ENCODE assay signal across 14 cellular contexts in genomic region chr12:120678572-120678971, GRCh38. TPM values are rescaled to one million over a fixed set of nuclear protein-coding genes. Genes with fewer than 3 reads are reported as not detected.
DNase-seq lines count a peak whose midpoint lies in the region; ATAC-seq, FAIRE-seq and TF ChIP-seq lines count a peak whose summit lies in the region.
"Had no signal": no experiment of that assay in that cellular context is flagged by ENCODE, and none has a peak within 500 bp of the region (broad histone marks: within the 10 kb centered on the region; RNA-seq: fewer than 3 reads in every experiment).

No MANE protein-coding gene starts in this region.

- H3K4me1 Mint-ChIP-seq in glutamatergic neuron (ENCODE audit: low read depth, unreplicated experiment): no peaks in the 10 kb centered on the region

- no peak overlapping the region for H3K4me3 Mint-ChIP-seq in glutamatergic neuron (ENCODE audit: unreplicated experiment)
- H3K4me3 Mint-ChIP-seq: dendritic cell treated with granulocyte-macrophage colony-stimulating factor and Interleukin-4, amounts not matched to agents 40 ng/mL and 50 ng/mL, for 4 days had no signal

- H3K4me2 ChIP-seq in OCI-LY7 (ENCODE audit: low read length): peak overlapping the region; percentile 56
- no peak overlapping the region for H3K4me2 ChIP-seq in PC-9

- peaks cover 2% of the 10 kb centered on the region for H3K27me3 Mint-ChIP-seq in glutamatergic neuron (ENCODE audit: unreplicated experiment)
- H3K27me3 Mint-ChIP-seq: dendritic cell treated with granulocyte-macrophage colony-stimulating factor and Interleukin-4, amounts not matched to agents 40 ng/mL and 50 ng/mL, for 4 days had no signal

- peak overlapping the region; percentile 66 for H3K27ac ChIP-seq in OCI-LY7 (ENCODE audit: low read depth, low read length, poor library complexity, severe bottlenecking)
- H3K27ac ChIP-seq in kidney (ENCODE audit: low read depth in 2 of 2, low read length in 2 of 2): no peak overlapping the region
- H3K27ac ChIP-seq in PC-9: no peak overlapping the region
- H3K27ac ChIP-seq in small intestine (ENCODE audit: low read depth in 1 of 2, low read length in 1 of 2): peak overlapping the region in 1 of 2 donors; percentile 85
- H3K27ac ChIP-seq: tibial artery had no signal

- no TSS peak for BruUV-seq in OCI-LY7 (replicated peaks; lab: Mats Ljungman, UMichigan)
- no TSS peak for BruUV-seq in PC-9 (replicated peaks; lab: Mats Ljungman, UMichigan)

- TF ChIP-seq CTCF in OCI-LY7 (conservative IDR thresholded peaks at IDR 0.05; ENCODE audit: low read length) (no peak), kidney (IDR thresholded peaks at IDR 0.05; ENCODE audit: borderline replicate concordance, extremely low read depth, insufficient read depth) (no peak), PC-9 (conservative IDR thresholded peaks at IDR 0.05) (no peak), glutamatergic neuron (IDR thresholded peaks at IDR 0.05; ENCODE audit: partially characterized antibody, unreplicated experiment) (no peak)

- H3K4me1 ChIP-seq in OCI-LY7 (ENCODE audit: insufficient read depth, low read length, poor library complexity, severe bottlenecking) (peaks cover 62% of the 10 kb centered on the region), kidney (ENCODE audit: control insufficient read depth in 1 of 2, insufficient read depth in 1 of 2, low read depth in 1 of 2, low read length in 2 of 2) (no peaks in the 10 kb centered on the region), PC-9 (replicated peaks; ENCODE audit: insufficient read depth) (peaks cover 10% of the 10 kb centered on the region; the same call in 1 of the 2 replicates), small intestine (ENCODE audit: control insufficient read depth in 2 of 2, insufficient read depth in 1 of 2, low read depth in 1 of 2, low read length in 1 of 2) (no peaks in the 10 kb centered on the region)
- H3K4me1 ChIP-seq: tibial artery had no signal

- no peak for FAIRE-seq in kidney (lab: Jason Lieb, UNC)
- FAIRE-seq in small intestine (lab: Jason Lieb, UNC): no peak

- H2AFZ ChIP-seq in OCI-LY7 (ENCODE audit: low read length) (peak overlapping the region; percentile 45; the same call in 1 of the 2 replicates), PC-9 (no peak overlapping the region)

- no peaks in the 10 kb centered on the region for H3K36me3 Mint-ChIP-seq in glutamatergic neuron (ENCODE audit: unreplicated experiment)

- no peak overlapping the region for H3K9ac ChIP-seq in kidney (ENCODE audit: low read length in 2 of 2)

- POLR2A ChIA-PET in OCI-LY7 (lab: Charles Lee) (interaction anchor here (0.7 to 1.5 kb wide), 4 partner anchors 9 to 691 kb away, joined by 3 to 11 read pairs (median 6); no protein-coding TSS in a partner anchor), PC-9 (lab: Charles Lee; ENCODE audit: unreplicated experiment) (no interaction called here)

- H3K4me3 ChIP-seq in OCI-LY7 (ENCODE audit: low read depth, low read length, poor library complexity, severe bottlenecking) (no peak overlapping the region), kidney (ENCODE audit: low read length in 2 of 2) (no peak overlapping the region), PC-9 (no peak overlapping the region), small intestine (ENCODE audit: low read depth in 1 of 2, low read length in 2 of 2) (no peak overlapping the region)
- H3K4me3 ChIP-seq: lung, tibial artery had no signal

- intact Hi-C loops in OCI-LY7 (cut with micrococcal nuclease; ENCODE audit: unreplicated experiment): no loop called here
- intact Hi-C loops in kidney (cut with DNase I): no loop called here
- intact Hi-C loops in PC-9 (cut with micrococcal nuclease; ENCODE audit: unreplicated experiment): no loop called here

- CTCF ChIA-PET in OCI-LY7 (lab: Charles Lee; ENCODE audit: unreplicated experiment) (interaction anchor here (0.8 to 1.5 kb wide), 2 partner anchors 13 to 29 kb away, joined by 3 to 4 read pairs; no protein-coding TSS in a partner anchor), PC-9 (lab: Charles Lee) (interaction anchor here (0.6 kb wide), 1 partner anchor 44 kb away, joined by 3 read pairs; no protein-coding TSS in a partner anchor)

- H3K36me3 ChIP-seq in OCI-LY7 (ENCODE audit: insufficient read depth, low read length) (no peaks in the 10 kb centered on the region), kidney (ENCODE audit: control insufficient read depth in 1 of 2, insufficient read depth in 2 of 2, low read length in 2 of 2) (no peaks in the 10 kb centered on the region), PC-9 (ENCODE audit: low read depth) (no peaks in the 10 kb centered on the region), small intestine (ENCODE audit: control insufficient read depth in 2 of 2, insufficient read depth in 2 of 2, low read length in 2 of 2) (no peaks in the 10 kb centered on the region)
- H3K36me3 ChIP-seq: tibial artery had no signal

- 49 to 58% (median 57%) methylated on average over 8 of the region's 8 CpGs for WGBS in small intestine, 3 donors

- no peaks in the 10 kb centered on the region for H3K9me3 ChIP-seq in OCI-LY7 (ENCODE audit: low read length)
- H3K9me3 ChIP-seq in kidney (ENCODE audit: control insufficient read depth in 1 of 2, low read length in 2 of 2): no peaks in the 10 kb centered on the region
- no peaks in the 10 kb centered on the region for H3K9me3 ChIP-seq in PC-9 (ENCODE audit: insufficient read depth, low read depth)
- no peaks in the 10 kb centered on the region for H3K9me3 ChIP-seq in small intestine (ENCODE audit: control insufficient read depth, low read depth)
- H3K9me3 ChIP-seq: tibial artery had no signal

- H3K9me2 ChIP-seq in OCI-LY7 (ENCODE audit: insufficient read depth, low read length): no peaks in the 10 kb centered on the region
- no peaks in the 10 kb centered on the region for H3K9me2 ChIP-seq in PC-9 (ENCODE audit: insufficient read depth)

- H3F3A ChIP-seq in PC-9 (ENCODE audit: insufficient read depth, low read depth): peaks cover 5% of the 10 kb centered on the region; the same call in 1 of the 2 replicates

- H3K27me3 ChIP-seq in PC-9 (ENCODE audit: insufficient read depth, low read depth): no peaks in the 10 kb centered on the region
- no peaks in the 10 kb centered on the region for H3K27me3 ChIP-seq in small intestine (ENCODE audit: control insufficient read depth in 2 of 2, insufficient read depth in 2 of 2, low read length in 2 of 2)
- H3K27me3 ChIP-seq: tibial artery had no signal

- no peaks in the 10 kb centered on the region for H4K20me1 ChIP-seq in OCI-LY7 (ENCODE audit: insufficient read depth, low read length)
- no peaks in the 10 kb centered on the region for H4K20me1 ChIP-seq in PC-9 (ENCODE audit: insufficient read depth)

- ATAC-seq in GM21390 (IDR thresholded peaks at IDR 0.05; ENCODE audit: unreplicated experiment): peak; percentile 4

- H3K9me3 Mint-ChIP-seq in glutamatergic neuron (ENCODE audit: unreplicated experiment): peaks cover 2% of the 10 kb centered on the region
- H3K9me3 Mint-ChIP-seq: dendritic cell treated with granulocyte-macrophage colony-stimulating factor and Interleukin-4, amounts not matched to agents 40 ng/mL and 50 ng/mL, for 4 days had no signal

- H3K79me2 ChIP-seq in OCI-LY7 (ENCODE audit: insufficient read depth, low read depth, low read length): no peaks in the 10 kb centered on the region
- no peaks in the 10 kb centered on the region for H3K79me2 ChIP-seq in PC-9 (ENCODE audit: low read depth)

- DNase-seq in ELR (ENCODE audit: low read depth): peak; percentile 57
- DNase-seq in OCI-LY7 (ENCODE audit: low spot score): no peak
- DNase-seq in kidney: peak; percentile 4
- no peak for DNase-seq in PC-9
- DNase-seq in small intestine: no peak
- DNase-seq in glutamatergic neuron: no peak
- no peak for DNase-seq in stimulated activated CD8-positive, alpha-beta memory T cell treated with anti-CD3 and anti-CD28 coated beads, Interleukin-4, amount 100 ng/mL, for 48 hours
- DNase-seq: activated gamma-delta T cell treated with Interleukin-2 at 50 U/mL for 16 hours, NCI-H1436, T-helper 9 cell, tibial artery had no signal

- no peak overlapping the region for H3K27ac Mint-ChIP-seq in glutamatergic neuron (ENCODE audit: unreplicated experiment)

RNA-seq across cellular contexts. Expression of gene MLEC, which starts 8.4 kb away (rescaled TPM):
- total RNA-seq in OCI-LY7 (2014; rRNA removed; shearing (Covaris generic)): 69.7 and 74.1 TPM in 2 replicates
- 82.4 and 101 TPM in 2 replicates for total RNA-seq in OCI-LY7 (2022)
- total RNA-seq in kidney: 146 TPM
- polyA plus RNA-seq in kidney (ENCODE audit: insufficient read depth, low read depth, low replicate concordance): 60.3 TPM
- 110 and 131 TPM in 2 replicates for total RNA-seq in PC-9 (2021)
- 100 to 1,000 TPM in 1 of 3 donors, 10 to 100 TPM in 1, 1 to 10 TPM in 1; 9.7 to 228 (median 14.3) TPM for polyA plus RNA-seq in small intestine
- 50.8 TPM for total RNA-seq in glutamatergic neuron (ENCODE audit: unreplicated experiment)

RNA-seq across cellular contexts. Expression of gene UNC119B, which starts 31.7 kb away (rescaled TPM):
- 16.5 and 17.2 TPM in 2 replicates for total RNA-seq in OCI-LY7 (2014; rRNA removed; shearing (Covaris generic))
- total RNA-seq in OCI-LY7 (2022) (24.6 and 27.4 TPM in 2 replicates), kidney (44.5 TPM), PC-9 (2021) (25.9 and 30.2 TPM in 2 replicates), glutamatergic neuron (ENCODE audit: unreplicated experiment) (16.2 TPM)
- polyA plus RNA-seq in kidney (ENCODE audit: insufficient read depth, low read depth, low replicate concordance) (29.4 TPM), small intestine (10 to 100 TPM in 1 of 3 donors, 1 to 10 TPM in 2; 6.9 to 19.1 (median 8.6) TPM)

RNA-seq across cellular contexts. Expression of gene CABP1, which starts 38.1 kb away (rescaled TPM):
- 0.18 and 0.79 TPM in 2 replicates for total RNA-seq in OCI-LY7 (2014; rRNA removed; shearing (Covaris generic))
- total RNA-seq in OCI-LY7 (2022) (2.4 and 3.8 TPM in 2 replicates), kidney (2.0 TPM), PC-9 (2021) (not detected in 2 replicates), glutamatergic neuron (ENCODE audit: unreplicated experiment) (0.83 TPM)
- polyA plus RNA-seq in kidney (ENCODE audit: insufficient read depth, low read depth, low replicate concordance) (24.1 TPM), small intestine (1 to 10 TPM in 1 of 3 donors, under 1 TPM in 1, not detected in 1; 0.67 to 1.5 TPM)

RNA-seq across cellular contexts. Expression of gene ACADS, which starts 47.1 kb away (rescaled TPM):
- total RNA-seq in OCI-LY7 (2014; rRNA removed; shearing (Covaris generic)): 7.7 and 8.8 TPM in 2 replicates
- total RNA-seq in OCI-LY7 (2022) (11.2 and 14.5 TPM in 2 replicates), kidney (24.4 TPM), PC-9 (2021) (8.2 and 14.2 TPM in 2 replicates), glutamatergic neuron (ENCODE audit: unreplicated experiment) (8.1 TPM)
- polyA plus RNA-seq in kidney (ENCODE audit: insufficient read depth, low read depth, low replicate concordance) (133 TPM), small intestine (100 to 1,000 TPM in 2 of 3 donors, 10 to 100 TPM in 1; 99.4 to 359 (median 270) TPM)

Comparison
In these comparisons a context has a peak if more than half of its experiments do, and no peak if none do; other contexts are left out.
1. DNase-seq: peak in ELR (single experiment) and kidney (single experiment); none in OCI-LY7 (single experiment), PC-9 (0 of 2), small intestine (single experiment), glutamatergic neuron (single experiment) and stimulated activated CD8-positive, alpha-beta memory T cell treated with anti-CD3 and anti-CD28 coated beads, Interleukin-4, amount 100 ng/mL, for 48 hours (single experiment).